In genomic region chr1:145885738-145886287, GRCh38 we compare ENCODE assay signal across 8 cellular contexts. TPM values are rescaled to one million over a fixed set of nuclear protein-coding genes. Genes with fewer than 3 reads are reported as not detected.
DNase-seq lines count a peak whose midpoint lies in the region; ATAC-seq, FAIRE-seq and TF ChIP-seq lines count a peak whose summit lies in the region.

Gene ANKRD35, minus strand, starts transcription at chr1:145885866. Its CDS starts 108 bp downstream, at chr1:145885758.

- H3K4me3 Mint-ChIP-seq in neural crest cell, result peak within 1 kb of the TSS; percentile 91

- no peaks in the 10 kb centered on the region for H3K9me3 ChIP-seq in RWPE2 (ENCODE audit: severe bottlenecking)

- H3K4me1 ChIP-seq in RWPE2 (ENCODE audit: insufficient read depth, poor library complexity, severe bottlenecking), result peaks cover 6% of the 10 kb centered on the region
- peaks cover 3% of the 10 kb centered on the region for H3K4me1 ChIP-seq in foreskin keratinocyte

- peak; percentile 74 for DNase-seq in EH (ENCODE audit: low read depth)
- peak; percentile 96 for DNase-seq in H54 (ENCODE audit: insufficient read length, low spot score)
- DNase-seq in LHCN-M2 (ENCODE audit: low read depth), result peak; percentile 74
- DNase-seq in RWPE2 (ENCODE audit: low spot score), result peak; percentile 83
- peak; percentile 95 for DNase-seq in activated effector memory CD4-positive, alpha-beta T cell treated with anti-CD3 and anti-CD28 coated beads, Interleukin-2, amount 50 U/mL, for 16 hours
- DNase-seq in foreskin keratinocyte, result peak in 1 of 2 donors; percentile 46
- DNase-seq in neural crest cell (ENCODE audit: low read depth, low spot score), result peak; percentile 73
- peak; percentile 88 for DNase-seq in stimulated activated naive CD8-positive, alpha-beta T cell treated with anti-CD3 and anti-CD28 coated beads, Interleukin-15, Interleukin-2, amounts not matched to agents 100 U/mL and 50 U/mL, for 24 hours

- H3K27ac Mint-ChIP-seq in neural crest cell (ENCODE audit: unreplicated experiment), result no peak within 1 kb of the TSS

- ATAC-seq in RWPE2 (ENCODE audit: low read depth), result peak; percentile 99
- ATAC-seq in foreskin keratinocyte, result peak; percentile 98
- ATAC-seq in stimulated activated naive CD8-positive, alpha-beta T cell treated with anti-CD3 and anti-CD28 coated beads, Interleukin-15, Interleukin-2, amounts not matched to agents 100 U/mL and 50 U/mL, for 24 hours, result peak; percentile 99

- no peaks in the 10 kb centered on the region for H3K36me3 ChIP-seq in RWPE2 (ENCODE audit: low read depth)

- TF ChIP-seq POLR2A in H54 (IDR thresholded peaks at IDR 0.05; ENCODE audit: low read depth, low read length), result no peak

- H3K27me3 Mint-ChIP-seq in neural crest cell (ENCODE audit: low read depth), result peaks cover 63% of the 10 kb centered on the region

- TF ChIP-seq CTCF in RWPE2 (IDR thresholded peaks at IDR 0.05; ENCODE audit: poor library complexity, severe bottlenecking) (no peak), foreskin keratinocyte (conservative IDR thresholded peaks at IDR 0.05) (no peak), neural crest cell (conservative IDR thresholded peaks at IDR 0.05) (no peak)

- no peak within 1 kb of the TSS for H3K27ac ChIP-seq in RWPE2 (ENCODE audit: poor library complexity, severe bottlenecking)
- no peak within 1 kb of the TSS for H3K27ac ChIP-seq in foreskin keratinocyte

- no peak for FAIRE-seq in H54 (lab: Jason Lieb, UNC)

- no peaks in the 10 kb centered on the region for H3K36me3 Mint-ChIP-seq in neural crest cell (ENCODE audit: low read depth)

- H3K27me3 ChIP-seq in RWPE2 (ENCODE audit: insufficient read depth, poor library complexity, severe bottlenecking) (no peaks in the 10 kb centered on the region), foreskin keratinocyte (peaks cover 6% of the 10 kb centered on the region)

- H3K4me3 ChIP-seq in RWPE2 (ENCODE audit: severe bottlenecking), result peak within 1 kb of the TSS; percentile 61

- H3K4me1 Mint-ChIP-seq in neural crest cell, result peaks cover 19% of the 10 kb centered on the region

- H3K9me3 Mint-ChIP-seq in neural crest cell, result no peaks in the 10 kb centered on the region

RNA-seq across cellular contexts. Expression of gene ANKRD35, which starts in this region (rescaled TPM):
- 1.5 and 2.3 TPM in 2 replicates for total RNA-seq in LHCN-M2 (2014; rRNA removed)
- 1.1 TPM for polyA plus RNA-seq in LHCN-M2 (2012)
- total RNA-seq in foreskin keratinocyte, result 0.14 and 0.21 TPM in 2 replicates
- polyA plus RNA-seq in foreskin keratinocyte, result 0.26 and 0.41 TPM in 2 replicates
- total RNA-seq in neural crest cell, result 0.07 and 0.11 TPM in 2 replicates

Comparison
In these comparisons a context has a peak if more than half of its experiments do, and no peak if none do; other contexts are left out.
1. Peak in ATAC-seq in foreskin keratinocyte; RNA of the gene not detected or under 1 TPM.
2. Peak in DNase-seq in neural crest cell; RNA of the gene not detected or under 1 TPM.